ENCODE assay signal across 31 cellular contexts in the genomic region with DNA sequence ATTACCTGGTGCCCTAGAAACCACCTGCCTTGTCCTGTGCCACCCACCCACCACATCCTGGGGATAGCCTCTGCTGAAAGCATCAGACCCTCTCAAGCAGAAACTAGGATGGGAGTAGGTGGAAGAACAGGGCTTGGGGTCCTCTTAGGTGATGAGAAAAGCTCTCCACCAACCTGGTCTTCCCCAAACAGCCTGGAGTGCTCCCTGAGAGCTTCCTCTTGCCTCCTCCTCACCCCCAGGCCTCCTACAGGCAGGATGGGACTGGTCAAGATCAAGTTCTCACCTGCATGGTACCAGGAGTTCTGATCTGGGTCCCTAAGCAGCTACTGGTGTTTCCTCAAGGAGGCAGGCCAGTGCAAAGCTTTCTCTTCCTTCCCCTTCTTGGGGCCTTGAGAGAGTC. TPM values are rescaled to one million over a fixed set of nuclear protein-coding genes. Genes with fewer than 3 reads are reported as not detected.
DNase-seq lines count a peak whose midpoint lies in the region; ATAC-seq, FAIRE-seq and TF ChIP-seq lines count a peak whose summit lies in the region.
"Had no signal": no experiment of that assay in that cellular context is flagged by ENCODE, and none has a peak within 500 bp of the region (broad histone marks: within the 10 kb centered on the region; RNA-seq: fewer than 3 reads in every experiment).

No MANE protein-coding gene starts in this region.

- H3K4me3 Mint-ChIP-seq in endodermal cell (no peak overlapping the region), MCF 10A (ENCODE audit: unreplicated experiment) (no peak overlapping the region)
- no peak overlapping the region for H3K4me3 Mint-ChIP-seq in activated CD4-positive, alpha-beta T cell treated with anti-CD3 and anti-CD28 coated beads for 36 hours
- H3K4me3 Mint-ChIP-seq: CD14-positive monocyte; CD4-positive, CD25-positive, alpha-beta regulatory T cell; CD8-positive, alpha-beta memory T cell had no signal

- H3K79me2 ChIP-seq in HepG2 (ENCODE audit: insufficient read depth, low read length) (no peaks in the 10 kb centered on the region), trophoblast cell (ENCODE audit: control insufficient read depth, insufficient read depth, low read length, poor library complexity) (no peaks in the 10 kb centered on the region)

- peaks cover 72% of the 10 kb centered on the region for H3K4me1 ChIP-seq in HepG2 (ENCODE audit: insufficient read depth, low read length)
- peaks cover 0 to 6% (median 0%) of the 10 kb centered on the region in 4 donors for H3K4me1 ChIP-seq in right lobe of liver
- peaks cover 35 to 58% (median 47%) of the 10 kb centered on the region in 10 experiments for H3K4me1 ChIP-seq in BLaER1 treated with 17β-estradiol and CSF1 and Interleukin-3, amounts not matched to agents 10 nM and 100 nM
- no peaks in the 10 kb centered on the region for H3K4me1 ChIP-seq in endodermal cell (ENCODE audit: control insufficient read depth, insufficient read depth, low read length)
- H3K4me1 ChIP-seq in trophoblast cell (ENCODE audit: control insufficient read depth in 1 of 2, insufficient read depth in 2 of 2, low read length in 2 of 2): peaks cover 32 to 42% of the 10 kb centered on the region in 2 experiments
- no peaks in the 10 kb centered on the region for H3K4me1 ChIP-seq in foreskin keratinocyte

- no peak overlapping the region for H3K23ac ChIP-seq in trophoblast cell (ENCODE audit: low read length)

- no peak overlapping the region for H2AK5ac ChIP-seq in trophoblast cell (ENCODE audit: low read length)

- intact Hi-C loops in HepG2 (cut with micrococcal nuclease; ENCODE audit: unreplicated experiment) (no loop called here), right lobe of liver (cut with DNase I) (no loop called here), MCF 10A (cut with micrococcal nuclease) (no loop called here)
- intact Hi-C loops in activated CD4-positive, alpha-beta T cell treated with anti-CD3 and anti-CD28 coated beads for 36 hours (cut with DNase I, micrococcal nuclease): no loop called here

- in situ Hi-C loops in HepG2 (cut with HindIII; ENCODE audit: extremely low pct_ligation_motif_present, low pct_unique_long_range_greater_than_20kb): no loop called here

- H3K27ac ChIP-seq in HepG2 (ENCODE audit: extremely low read length, insufficient read depth, low read length): no peak overlapping the region
- no peak overlapping the region for H3K27ac ChIP-seq in right lobe of liver
- H3K27ac ChIP-seq in BLaER1 treated with 17β-estradiol and CSF1 and Interleukin-3, amounts not matched to agents 10 nM and 100 nM: no peak overlapping the region
- no peak overlapping the region for H3K27ac ChIP-seq in endodermal cell (ENCODE audit: low read depth, low read length)
- H3K27ac ChIP-seq in trophoblast cell (ENCODE audit: low read depth, low read length): no peak overlapping the region
- H3K27ac ChIP-seq in foreskin keratinocyte: no peak overlapping the region

- CTCF ChIA-PET in HepG2 (lab: Yijun Ruan, JAX; ENCODE audit: low intra/inter-chr PET ratio, low total read pairs): no interaction called here
- CTCF ChIA-PET in activated CD4-positive, alpha-beta T cell treated with anti-CD3 and anti-CD28 coated beads for 36 hours (lab: Charles Lee): interaction anchor here (0.6 kb wide), 2 partner anchors 21 to 33 kb away, joined by 3 read pairs; no protein-coding TSS in a partner anchor
- CTCF ChIA-PET in MCF 10A (lab: Yijun Ruan, JAX): no interaction called here

- no peaks in the 10 kb centered on the region for H3K9me3 Mint-ChIP-seq in endodermal cell
- H3K9me3 Mint-ChIP-seq in activated CD4-positive, alpha-beta T cell treated with anti-CD3 and anti-CD28 coated beads for 36 hours (ENCODE audit: low read depth): no peaks in the 10 kb centered on the region
- H3K9me3 Mint-ChIP-seq in MCF 10A (ENCODE audit: unreplicated experiment): no peaks in the 10 kb centered on the region
- H3K9me3 Mint-ChIP-seq: CD4-positive, alpha-beta memory T cell; CD8-positive, alpha-beta memory T cell had no signal

- FAIRE-seq in HepG2 (lab: Jason Lieb, UNC): no peak
- FAIRE-seq: A204.1, GM12878, GM12892, GM18507 had no signal

- peaks cover 4% of the 10 kb centered on the region for H3K79me1 ChIP-seq in trophoblast cell (ENCODE audit: low read length)

- no peak overlapping the region for H2AFZ ChIP-seq in HepG2 (ENCODE audit: low read length)
- H2AFZ ChIP-seq in trophoblast cell (ENCODE audit: insufficient read depth, low read length, poor library complexity): no peak overlapping the region

- H3K9ac ChIP-seq in HepG2 (ENCODE audit: insufficient read depth, low read depth, low read length) (no peak overlapping the region), endodermal cell (ENCODE audit: extremely low read depth, low read length, poor library complexity, severe bottlenecking) (no peak overlapping the region), trophoblast cell (ENCODE audit: low read length) (no peak overlapping the region)
- no peak overlapping the region for H3K9ac ChIP-seq in BLaER1 treated with 17β-estradiol and CSF1 and Interleukin-3, amounts not matched to agents 10 nM and 100 nM

- H3K27me3 Mint-ChIP-seq in endodermal cell (ENCODE audit: insufficient read depth) (peaks cover 21% of the 10 kb centered on the region), MCF 10A (ENCODE audit: insufficient read depth, unreplicated experiment) (peaks cover 41% of the 10 kb centered on the region)
- H3K27me3 Mint-ChIP-seq in activated CD4-positive, alpha-beta T cell treated with anti-CD3 and anti-CD28 coated beads for 36 hours: peaks cover 9% of the 10 kb centered on the region

- no peak overlapping the region for H4K8ac ChIP-seq in trophoblast cell (ENCODE audit: low read depth, low read length)

- peak overlapping the region; percentile 37 for H3K18ac ChIP-seq in trophoblast cell (ENCODE audit: low read length)

- no peak overlapping the region for H3K27ac Mint-ChIP-seq in endodermal cell
- H3K27ac Mint-ChIP-seq in activated CD4-positive, alpha-beta T cell treated with anti-CD3 and anti-CD28 coated beads for 36 hours: no peak overlapping the region
- H3K27ac Mint-ChIP-seq in MCF 10A (ENCODE audit: low read depth, unreplicated experiment): no peak overlapping the region
- H3K27ac Mint-ChIP-seq: CD4-positive, alpha-beta memory T cell; CD4-positive, CD25-positive, alpha-beta regulatory T cell; CD8-positive, alpha-beta memory T cell had no signal

- H4K12ac ChIP-seq in trophoblast cell (ENCODE audit: low read depth, low read length): no peak overlapping the region

- DNase-seq in HepG2 (ENCODE audit: low spot score) (no peak), right lobe of liver (no peak), endodermal cell (peak; percentile 40), trophoblast cell (no peak), MCF 10A (ENCODE audit: unreplicated experiment) (no peak), foreskin keratinocyte (no peak)
- no peak for DNase-seq in activated CD4-positive, alpha-beta T cell treated with anti-CD3 and anti-CD28 coated beads for 36 hours
- DNase-seq: 8988T; ACHN; BE2C; C1 segment of cervical spinal cord; CD4-positive, alpha-beta memory T cell; CD4-positive, CD25-positive, alpha-beta regulatory T cell; CD8-positive, alpha-beta memory T cell; COR-L47; DMS 273 treated with DMSO at 0.1 percent for 48 hours; DMS153; DMS53; DMS79; DND-41; EL; GDM1 had no signal

- ATAC-seq in HepG2: no peak
- no peak for ATAC-seq in right lobe of liver
- no peak for ATAC-seq in activated CD4-positive, alpha-beta T cell treated with anti-CD3 and anti-CD28 coated beads for 36 hours
- ATAC-seq in foreskin keratinocyte: no peak
- ATAC-seq: GM12878 had no signal

- TF ChIP-seq POLR2A in HepG2 (IDR thresholded peaks at IDR 0.05; ENCODE audit: insufficient read depth in 1 of 2, low read depth in 2 of 2, low read length in 2 of 2) (no peak), right lobe of liver (IDR thresholded peaks at IDR 0.05) (no peak)

- H3K4me3 ChIP-seq in HepG2 (replicated peaks in 1 of 3; ENCODE audit: insufficient read depth in 1 of 3, low read depth in 2 of 3, low read length in 3 of 3): no peak overlapping the region
- H3K4me3 ChIP-seq in right lobe of liver: no peak overlapping the region
- no peak overlapping the region for H3K4me3 ChIP-seq in BLaER1 treated with 17β-estradiol and CSF1 and Interleukin-3, amounts not matched to agents 10 nM and 100 nM
- no peak overlapping the region for H3K4me3 ChIP-seq in endodermal cell (ENCODE audit: low read length)
- no peak overlapping the region for H3K4me3 ChIP-seq in trophoblast cell (ENCODE audit: low read depth, low read length)
- H3K4me3 ChIP-seq: GM12878 had no signal

- no peak overlapping the region for H4K91ac ChIP-seq in trophoblast cell (ENCODE audit: low read depth, low read length)

- no peaks in the 10 kb centered on the region for H3K36me3 ChIP-seq in HepG2 (replicated peaks in 1 of 2; ENCODE audit: control insufficient read depth in 1 of 2, insufficient read depth in 2 of 2, low read length in 2 of 2)
- no peaks in the 10 kb centered on the region for H3K36me3 ChIP-seq in right lobe of liver
- H3K36me3 ChIP-seq in BLaER1 treated with 17β-estradiol and CSF1 and Interleukin-3, amounts not matched to agents 10 nM and 100 nM: no peaks in the 10 kb centered on the region
- H3K36me3 ChIP-seq in endodermal cell (ENCODE audit: control insufficient read depth, insufficient read depth, low read length): no peaks in the 10 kb centered on the region
- peaks cover 6 to 15% of the 10 kb centered on the region in 2 experiments for H3K36me3 ChIP-seq in trophoblast cell (ENCODE audit: control insufficient read depth in 1 of 2, insufficient read depth in 2 of 2, low read length in 2 of 2)
- H3K36me3 ChIP-seq: BE2C had no signal

- H2BK5ac ChIP-seq in trophoblast cell (ENCODE audit: low read depth, low read length, poor library complexity): no peak overlapping the region

- H3K9me3 ChIP-seq in HepG2 (ENCODE audit: low read length): no peaks in the 10 kb centered on the region
- H3K9me3 ChIP-seq in right lobe of liver: no peaks in the 10 kb centered on the region
- no peaks in the 10 kb centered on the region for H3K9me3 ChIP-seq in BLaER1 treated with 17β-estradiol and CSF1 and Interleukin-3, amounts not matched to agents 10 nM and 100 nM (replicated peaks in 1 of 11)
- H3K9me3 ChIP-seq in endodermal cell (ENCODE audit: control insufficient read depth, low read length): no peaks in the 10 kb centered on the region
- H3K9me3 ChIP-seq in trophoblast cell (ENCODE audit: insufficient read depth, low read depth, low read length): peaks cover 2% of the 10 kb centered on the region
- H3K9me3 ChIP-seq: BE2C had no signal

- POLR2A ChIA-PET in HepG2 (lab: Yijun Ruan, JAX) (no interaction called here), MCF 10A (lab: Yijun Ruan, JAX) (no interaction called here)
- POLR2A ChIA-PET in activated CD4-positive, alpha-beta T cell treated with anti-CD3 and anti-CD28 coated beads for 36 hours (lab: Charles Lee): no interaction called here

- no peaks in the 10 kb centered on the region for H3K4me1 Mint-ChIP-seq in endodermal cell
- no peaks in the 10 kb centered on the region for H3K4me1 Mint-ChIP-seq in activated CD4-positive, alpha-beta T cell treated with anti-CD3 and anti-CD28 coated beads for 36 hours
- H3K4me1 Mint-ChIP-seq in MCF 10A (ENCODE audit: insufficient read depth, unreplicated experiment): no peaks in the 10 kb centered on the region
- H3K4me1 Mint-ChIP-seq: CD14-positive monocyte; CD4-positive, alpha-beta memory T cell had no signal

- no peak overlapping the region for H2BK120ac ChIP-seq in trophoblast cell (ENCODE audit: insufficient read depth, low read length, poor library complexity)

- no peak for TF ChIP-seq RAD21 in HepG2 (CRISPR knock-in tag; IDR thresholded peaks at IDR 0.05)

- no TSS peak for BruUV-seq in HepG2 (replicated peaks; lab: Mats Ljungman, UMichigan)
- no TSS peak for BruUV-seq in MCF 10A (replicated peaks; lab: Mats Ljungman, UMichigan)

- peak overlapping the region; percentile 38 for H3K4me2 ChIP-seq in HepG2 (ENCODE audit: low read depth, low read length)
- peak overlapping the region in 6 of 11 experiments; percentile 32 to 94 (median 92); a peak in 7 of 22 replicates for H3K4me2 ChIP-seq in BLaER1 treated with 17β-estradiol and CSF1 and Interleukin-3, amounts not matched to agents 10 nM and 100 nM
- H3K4me2 ChIP-seq in trophoblast cell (ENCODE audit: low read length): no peak overlapping the region

- no peak overlapping the region for H3K14ac ChIP-seq in trophoblast cell (ENCODE audit: low read length)

- no peaks in the 10 kb centered on the region for H3K36me3 Mint-ChIP-seq in endodermal cell (ENCODE audit: low read depth)
- H3K36me3 Mint-ChIP-seq in activated CD4-positive, alpha-beta T cell treated with anti-CD3 and anti-CD28 coated beads for 36 hours (ENCODE audit: low read depth): no peaks in the 10 kb centered on the region
- H3K36me3 Mint-ChIP-seq in MCF 10A (ENCODE audit: insufficient read depth, unreplicated experiment): no peaks in the 10 kb centered on the region
- H3K36me3 Mint-ChIP-seq: CD14-positive monocyte; CD4-positive, CD25-positive, alpha-beta regulatory T cell; CD8-positive, alpha-beta memory T cell had no signal

- H2BK12ac ChIP-seq in trophoblast cell (ENCODE audit: low read length): no peak overlapping the region

- no peak for TF ChIP-seq EP300 in HepG2 (IDR thresholded peaks at IDR 0.05; ENCODE audit: low read depth in 2 of 2, low read length in 2 of 2)
- TF ChIP-seq EP300 in HepG2 (CRISPR knock-in tag; IDR thresholded peaks at IDR 0.05; ENCODE audit: borderline replicate concordance): no peak

- no peak for TF ChIP-seq CTCF in HepG2 (CRISPR knock-in tag; IDR thresholded peaks at IDR 0.05)
- no peak for TF ChIP-seq CTCF in right lobe of liver (IDR thresholded peaks at IDR 0.05)
- no peak for TF ChIP-seq CTCF in endodermal cell (conservative IDR thresholded peaks at IDR 0.05)
- TF ChIP-seq CTCF in MCF 10A (IDR thresholded peaks at IDR 0.05; ENCODE audit: unreplicated experiment): no peak
- TF ChIP-seq CTCF in foreskin keratinocyte (conservative IDR thresholded peaks at IDR 0.05): no peak

- H4K20me1 ChIP-seq in HepG2 (ENCODE audit: insufficient read depth, low read length): no peaks in the 10 kb centered on the region
- no peaks in the 10 kb centered on the region for H4K20me1 ChIP-seq in BLaER1 treated with 17β-estradiol and CSF1 and Interleukin-3, amounts not matched to agents 10 nM and 100 nM

- no peak overlapping the region for H3K4ac ChIP-seq in trophoblast cell (ENCODE audit: low read depth, low read length)

- peaks cover 9 to 18% of the 10 kb centered on the region in 2 experiments; a peak in 2 of 5 replicates for H3K27me3 ChIP-seq in HepG2 (ENCODE audit: control insufficient read depth in 1 of 2, insufficient read depth in 2 of 2, low read length in 2 of 2)
- H3K27me3 ChIP-seq in right lobe of liver: no peaks in the 10 kb centered on the region
- no peaks in the 10 kb centered on the region for H3K27me3 ChIP-seq in BLaER1 treated with 17β-estradiol and CSF1 and Interleukin-3, amounts not matched to agents 10 nM and 100 nM
- H3K27me3 ChIP-seq in endodermal cell (ENCODE audit: control insufficient read depth, insufficient read depth, low read length, poor library complexity, severe bottlenecking): no peaks in the 10 kb centered on the region
- no peaks in the 10 kb centered on the region for H3K27me3 ChIP-seq in trophoblast cell (ENCODE audit: insufficient read depth, low read length)
- peaks cover 5% of the 10 kb centered on the region for H3K27me3 ChIP-seq in foreskin keratinocyte
- H3K27me3 ChIP-seq: BE2C had no signal

RNA-seq across cellular contexts. Expression of a gene that starts 15.4 kb away (rescaled TPM):
- not detected in 2 replicates for total RNA-seq in HepG2 (2016; rRNA removed; fragmentation: Illumina TruSeq; extraction: Trizol)
- total RNA-seq in HepG2 (2016; cell fraction: cytosol; rRNA removed; fragmentation: Illumina TruSeq; extraction: Trizol; ENCODE audit: low read depth): not detected in 2 replicates
- total RNA-seq in HepG2 (2016; cell fraction: insoluble cytoplasmic fraction; rRNA removed; fragmentation: Illumina TruSeq; extraction: Trizol): not detected in 2 replicates
- not detected in 2 replicates for total RNA-seq in HepG2 (2016; cell fraction: membrane; rRNA removed; fragmentation: Illumina TruSeq; extraction: Trizol)
- total RNA-seq in HepG2 (2016; cell fraction: nucleus; rRNA removed; fragmentation: Illumina TruSeq; extraction: Trizol): not detected in 2 replicates
- polyA plus RNA-seq in HepG2 (2011; rRNA removed): not detected in 2 replicates
- polyA plus RNA-seq in HepG2 (2011; cell fraction: cytosol; rRNA removed): 0.03 TPM in 1 of 2 replicates, not detected in the other
- not detected in 2 replicates for polyA plus RNA-seq in HepG2 (2011; cell fraction: nucleus; rRNA removed)
- 0.29 TPM in 1 of 2 replicates, not detected in the other for polyA plus RNA-seq in HepG2 (2012)
- polyA plus RNA-seq in HepG2 (2016; cell fraction: cytosol; fragmentation: Illumina TruSeq; extraction: Trizol; ENCODE audit: low read depth): not detected in 2 replicates
- polyA plus RNA-seq in HepG2 (2016; cell fraction: insoluble cytoplasmic fraction; fragmentation: Illumina TruSeq; extraction: Trizol; ENCODE audit: low read depth): not detected in 2 replicates
- polyA plus RNA-seq in HepG2 (2016; cell fraction: membrane; fragmentation: Illumina TruSeq; extraction: Trizol; ENCODE audit: low read depth): not detected in 2 replicates
- polyA plus RNA-seq in HepG2 (2016; cell fraction: nucleus; fragmentation: Illumina TruSeq; extraction: Trizol; ENCODE audit: insufficient read depth, low read depth): not detected in 2 replicates
- polyA minus RNA-seq in HepG2 (2011; rRNA and poly(A)+ RNA removed; ENCODE audit: low replicate concordance): not detected in 2 replicates
- polyA minus RNA-seq in HepG2 (2011; cell fraction: cytosol; rRNA and poly(A)+ RNA removed): not detected in 2 replicates
- polyA minus RNA-seq in HepG2 (2011; cell fraction: nucleus; rRNA and poly(A)+ RNA removed): not detected in 2 replicates
- 1 to 10 TPM in 2 of 6 experiments, under 1 TPM in 1, not detected in 3; 0.55 to 1.7 (median 1.2) TPM for total RNA-seq in right lobe of liver
- under 1 TPM in 1 of 2 donors, not detected in 1; 0.33 TPM for total RNA-seq in endodermal cell
- polyA plus RNA-seq in endodermal cell (2013, experiment 1 of 2): 2.4 TPM
- polyA plus RNA-seq in endodermal cell (2013, experiment 2 of 2): 2.1 TPM
- polyA plus RNA-seq in trophoblast cell (2013): 32.1 and 33.5 TPM in 2 replicates
- not detected for total RNA-seq in activated CD4-positive, alpha-beta T cell treated with anti-CD3 and anti-CD28 coated beads for 36 hours
- total RNA-seq in MCF 10A (2022): not detected in 2 replicates
- not detected in 2 replicates for total RNA-seq in foreskin keratinocyte
- polyA plus RNA-seq in foreskin keratinocyte: not detected in 2 replicates
- total RNA-seq: A673; CD4-positive, alpha-beta memory T cell; CD4-positive, CD25-positive, alpha-beta regulatory T cell; CD8-positive, alpha-beta memory T cell; G401; GM12878 had no signal
- polyA plus RNA-seq: AG04450; CD4-positive, alpha-beta memory T cell; CD4-positive, CD25-positive, alpha-beta regulatory T cell; CD8-positive, alpha-beta memory T cell; GM12878 had no signal

RNA-seq across cellular contexts. Expression of a gene that starts 48.3 kb away (rescaled TPM):
- total RNA-seq in HepG2 (2016; rRNA removed; fragmentation: Illumina TruSeq; extraction: Trizol) (6.4 and 8.5 TPM in 2 replicates), right lobe of liver (1 to 10 TPM; 1.0 to 5.0 (median 4.0) TPM), endodermal cell (10 to 100 TPM; 19.9 to 21.8 TPM), MCF 10A (2022) (2.4 and 2.9 TPM in 2 replicates), foreskin keratinocyte (1.2 and 1.3 TPM in 2 replicates)
- total RNA-seq in HepG2 (2016; cell fraction: cytosol; rRNA removed; fragmentation: Illumina TruSeq; extraction: Trizol; ENCODE audit: low read depth): 0.71 and 1.2 TPM in 2 replicates
- 5.9 and 8.3 TPM in 2 replicates for total RNA-seq in HepG2 (2016; cell fraction: insoluble cytoplasmic fraction; rRNA removed; fragmentation: Illumina TruSeq; extraction: Trizol)
- 4.3 and 4.8 TPM in 2 replicates for total RNA-seq in HepG2 (2016; cell fraction: membrane; rRNA removed; fragmentation: Illumina TruSeq; extraction: Trizol)
- 8.4 and 9.8 TPM in 2 replicates for total RNA-seq in HepG2 (2016; cell fraction: nucleus; rRNA removed; fragmentation: Illumina TruSeq; extraction: Trizol)
- polyA plus RNA-seq in HepG2 (2011; rRNA removed) (10.3 and 12.5 TPM in 2 replicates), foreskin keratinocyte (0.87 and 0.99 TPM in 2 replicates)
- 5.1 and 6.8 TPM in 2 replicates for polyA plus RNA-seq in HepG2 (2011; cell fraction: cytosol; rRNA removed)
- 27.1 and 28.5 TPM in 2 replicates for polyA plus RNA-seq in HepG2 (2011; cell fraction: nucleus; rRNA removed)
- polyA plus RNA-seq in HepG2 (2012): 6.9 and 7.4 TPM in 2 replicates
- polyA plus RNA-seq in HepG2 (2016; cell fraction: cytosol; fragmentation: Illumina TruSeq; extraction: Trizol; ENCODE audit: low read depth): 0.82 and 0.98 TPM in 2 replicates
- 6.2 TPM in 2 replicates for polyA plus RNA-seq in HepG2 (2016; cell fraction: insoluble cytoplasmic fraction; fragmentation: Illumina TruSeq; extraction: Trizol; ENCODE audit: low read depth)
- polyA plus RNA-seq in HepG2 (2016; cell fraction: membrane; fragmentation: Illumina TruSeq; extraction: Trizol; ENCODE audit: low read depth): 2.9 and 3.1 TPM in 2 replicates
- polyA plus RNA-seq in HepG2 (2016; cell fraction: nucleus; fragmentation: Illumina TruSeq; extraction: Trizol; ENCODE audit: insufficient read depth, low read depth): 27.6 and 28.5 TPM in 2 replicates
- polyA minus RNA-seq in HepG2 (2011; rRNA and poly(A)+ RNA removed; ENCODE audit: low replicate concordance): 4.4 and 6.5 TPM in 2 replicates
- polyA minus RNA-seq in HepG2 (2011; cell fraction: cytosol; rRNA and poly(A)+ RNA removed): 2.9 and 3.2 TPM in 2 replicates
- polyA minus RNA-seq in HepG2 (2011; cell fraction: nucleus; rRNA and poly(A)+ RNA removed): 5.0 and 6.2 TPM in 2 replicates
- 51.2 TPM for polyA plus RNA-seq in endodermal cell (2013, experiment 1 of 2)
- polyA plus RNA-seq in endodermal cell (2013, experiment 2 of 2): 42.1 TPM
- 6.5 and 6.7 TPM in 2 replicates for polyA plus RNA-seq in trophoblast cell (2013)
- under 1 TPM; 0.09 to 0.12 TPM for total RNA-seq in activated CD4-positive, alpha-beta T cell treated with anti-CD3 and anti-CD28 coated beads for 36 hours
- total RNA-seq: CD4-positive, alpha-beta memory T cell; CD4-positive, CD25-positive, alpha-beta regulatory T cell; CD8-positive, alpha-beta memory T cell; G401; GM12878 had no signal
- polyA plus RNA-seq: CD14-positive monocyte; CD4-positive, alpha-beta memory T cell; CD4-positive, CD25-positive, alpha-beta regulatory T cell; CD8-positive, alpha-beta memory T cell had no signal

RNA-seq across cellular contexts. Expression of a gene that starts 56.2 kb away (rescaled TPM):
- total RNA-seq in HepG2 (2016; rRNA removed; fragmentation: Illumina TruSeq; extraction: Trizol) (63.9 and 69.8 TPM in 2 replicates), right lobe of liver (10 to 100 TPM; 22.9 to 44.1 (median 33.3) TPM), endodermal cell (10 to 100 TPM; 51.9 to 65.5 TPM), MCF 10A (2022) (78.3 and 84.0 TPM in 2 replicates), foreskin keratinocyte (34.6 and 41.1 TPM in 2 replicates)
- 32.8 and 35.9 TPM in 2 replicates for total RNA-seq in HepG2 (2016; cell fraction: cytosol; rRNA removed; fragmentation: Illumina TruSeq; extraction: Trizol; ENCODE audit: low read depth)
- total RNA-seq in HepG2 (2016; cell fraction: insoluble cytoplasmic fraction; rRNA removed; fragmentation: Illumina TruSeq; extraction: Trizol): 60.6 and 68.2 TPM in 2 replicates
- total RNA-seq in HepG2 (2016; cell fraction: membrane; rRNA removed; fragmentation: Illumina TruSeq; extraction: Trizol): 50.4 and 52.5 TPM in 2 replicates
- 67.6 and 76.5 TPM in 2 replicates for total RNA-seq in HepG2 (2016; cell fraction: nucleus; rRNA removed; fragmentation: Illumina TruSeq; extraction: Trizol)
- polyA plus RNA-seq in HepG2 (2011; rRNA removed) (61.5 and 63.7 TPM in 2 replicates), foreskin keratinocyte (34.3 and 38.4 TPM in 2 replicates)
- polyA plus RNA-seq in HepG2 (2011; cell fraction: cytosol; rRNA removed): 37.5 and 43.3 TPM in 2 replicates
- polyA plus RNA-seq in HepG2 (2011; cell fraction: nucleus; rRNA removed): 85.8 and 95.1 TPM in 2 replicates
- 31.0 and 31.7 TPM in 2 replicates for polyA plus RNA-seq in HepG2 (2012)
- 34.8 and 42.5 TPM in 2 replicates for polyA plus RNA-seq in HepG2 (2016; cell fraction: cytosol; fragmentation: Illumina TruSeq; extraction: Trizol; ENCODE audit: low read depth)
- polyA plus RNA-seq in HepG2 (2016; cell fraction: insoluble cytoplasmic fraction; fragmentation: Illumina TruSeq; extraction: Trizol; ENCODE audit: low read depth): 68.7 and 71.7 TPM in 2 replicates
- polyA plus RNA-seq in HepG2 (2016; cell fraction: membrane; fragmentation: Illumina TruSeq; extraction: Trizol; ENCODE audit: low read depth): 40.0 and 42.5 TPM in 2 replicates
- 61.9 and 64.3 TPM in 2 replicates for polyA plus RNA-seq in HepG2 (2016; cell fraction: nucleus; fragmentation: Illumina TruSeq; extraction: Trizol; ENCODE audit: insufficient read depth, low read depth)
- 76.3 and 91.4 TPM in 2 replicates for polyA minus RNA-seq in HepG2 (2011; rRNA and poly(A)+ RNA removed; ENCODE audit: low replicate concordance)
- 18.7 and 21.0 TPM in 2 replicates for polyA minus RNA-seq in HepG2 (2011; cell fraction: cytosol; rRNA and poly(A)+ RNA removed)
- polyA minus RNA-seq in HepG2 (2011; cell fraction: nucleus; rRNA and poly(A)+ RNA removed): 181 and 186 TPM in 2 replicates
- polyA plus RNA-seq in endodermal cell (2013, experiment 1 of 2): 39.7 TPM
- polyA plus RNA-seq in endodermal cell (2013, experiment 2 of 2): 33.5 TPM
- polyA plus RNA-seq in trophoblast cell (2013): 54.2 and 56.7 TPM in 2 replicates
- total RNA-seq in activated CD4-positive, alpha-beta T cell treated with anti-CD3 and anti-CD28 coated beads for 36 hours: 10 to 100 TPM; 38.9 to 42.7 TPM
